Comparison of ENCODE assay signal across 19 cellular contexts in the genomic region with DNA sequence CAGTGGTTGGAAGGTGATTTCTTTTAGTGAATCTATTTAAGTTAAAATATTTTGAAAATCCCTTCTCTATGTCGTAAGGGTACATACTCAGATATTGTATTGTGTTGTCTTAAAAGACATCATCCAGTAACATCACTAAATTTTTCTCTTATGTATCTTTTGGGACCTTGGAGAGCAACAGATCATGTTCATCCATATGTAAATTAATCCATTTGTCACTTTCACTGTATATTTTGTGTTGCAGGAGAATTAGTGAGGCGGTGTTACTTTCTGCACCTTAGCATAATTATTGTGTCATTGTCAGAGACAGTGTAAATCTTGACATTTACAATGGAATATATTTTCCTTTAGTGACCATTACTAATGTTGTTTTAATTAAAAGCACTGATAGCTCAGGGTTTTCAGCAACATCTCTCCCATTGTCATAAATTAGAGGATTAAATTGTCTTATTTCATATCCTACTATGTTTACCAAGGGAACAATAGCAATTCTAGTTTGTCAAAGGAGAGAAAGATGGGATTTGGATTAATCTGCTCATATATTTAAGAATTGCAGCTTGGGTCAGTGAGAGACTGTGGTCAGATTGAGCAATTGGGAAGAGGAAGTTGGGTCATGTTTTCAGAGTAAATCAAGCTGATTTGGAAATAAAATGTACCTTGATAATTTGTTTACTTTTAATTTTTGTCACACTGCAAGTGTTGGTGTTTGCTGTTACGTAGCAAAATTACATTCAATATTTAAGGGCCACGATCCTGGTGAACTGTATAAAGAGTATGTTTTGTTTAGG.
"Had no signal": no experiment of that assay in that cellular context is flagged by ENCODE, and none has a peak within 500 bp of the region (broad histone marks: within the 10 kb centered on the region; RNA-seq: fewer than 3 reads in every experiment).

No MANE protein-coding gene starts in this region.

- H3K27ac ChIP-seq: gastroesophageal sphincter, hepatocyte, left lung, neutrophil, parathyroid adenoma, stomach, testis, upper lobe of left lung had no signal

- H3K4me1 ChIP-seq: gastroesophageal sphincter, parathyroid adenoma, stomach, testis, upper lobe of left lung had no signal

- ATAC-seq: activated CD4-positive, CD25-positive, alpha-beta regulatory T cell treated with anti-CD3 and anti-CD28 coated beads, Interleukin-2, amount 50 U/mL, for 24 hours; gastroesophageal sphincter; left lung; mucosa of descending colon; naive thymus-derived CD4-positive, alpha-beta T cell had no signal

- H3K9me3 ChIP-seq: gastroesophageal sphincter, left lung, mucosa of descending colon, neutrophil, stomach, testis, upper lobe of left lung had no signal

- H3K4me3 ChIP-seq: gastroesophageal sphincter, hepatocyte, left lung, mucosa of descending colon, stomach, testis, upper lobe of left lung had no signal

- DNase-seq: activated CD4-positive, alpha-beta T cell treated with anti-CD3 and anti-CD28 coated beads, Interleukin-2, amount 50 U/mL, for 1 hour; activated CD8-positive, alpha-beta memory T cell treated with anti-CD3 and anti-CD28 coated beads for 24 hours; activated gamma-delta T cell treated with Interleukin-2 at 50 U/mL for 16 hours; anterior cingulate cortex; cerebellar nuclear complex; effector memory CD4-positive, alpha-beta T cell; left lung; mucosa of descending colon; naive thymus-derived CD4-positive, alpha-beta T cell; stimulated activated CD4-positive, alpha-beta T cell treated with anti-CD3 and anti-CD28 coated beads, Interleukin-1b, Interleukin-23, amount 100 ng/mL, for 48 hours; stomach; testis; upper lobe of left lung had no signal

- FAIRE-seq: keratinocyte had no signal

- H3K36me3 ChIP-seq: gastroesophageal sphincter, left lung, neutrophil, stomach, upper lobe of left lung had no signal
